ENCODE assay signal across 8 cellular contexts in genomic region chr14:30610719-30611388, GRCh38. TPM values are rescaled to one million over a fixed set of nuclear protein-coding genes. Genes with fewer than 3 reads are reported as not detected.
DNase-seq lines count a peak whose midpoint lies in the region; ATAC-seq and TF ChIP-seq lines count a peak whose summit lies in the region.

No MANE protein-coding gene starts in this region.

- peak overlapping the region in 4 of 5 experiments; percentile 20 to 69 (median 45) for H3K27ac Mint-ChIP-seq in brain

- peaks cover 36% of the 10 kb centered on the region for H3K36me3 Mint-ChIP-seq in brain

- DNase-seq in AG08395 (ENCODE audit: low spot score) (peak; percentile 14), GM20000 (ENCODE audit: low spot score) (peak; percentile 10), NCI-H2196 treated with DMSO at 0.1 percent for 48 hours (lab: John Stamatoyannopoulos, UW; ENCODE audit: unreplicated experiment) (peak; percentile 87), left lobe of liver (ENCODE audit: low spot score) (peak; percentile 65), GM19238 (ENCODE audit: insufficient read length, low spot score) (no peak)

- peaks cover 28% of the 10 kb centered on the region for H3K4me1 Mint-ChIP-seq in brain

- no peaks in the 10 kb centered on the region for H3K9me3 Mint-ChIP-seq in brain

- H3K4me3 Mint-ChIP-seq in brain, result no peak overlapping the region

- TF ChIP-seq CTCF in GM20000 (IDR thresholded peaks at IDR 0.05; ENCODE audit: extremely low read depth, missing control alignments), result peak; percentile 10
- no peak for TF ChIP-seq CTCF in brain (conservative IDR thresholded peaks at IDR 0.05)

- no peaks in the 10 kb centered on the region for H3K27me3 Mint-ChIP-seq in brain

- peak; percentile 90 for ATAC-seq in left lobe of liver
- ATAC-seq in GM19467 (IDR thresholded peaks at IDR 0.05; ENCODE audit: unreplicated experiment), result no peak
- no peak for ATAC-seq in HG03135 (IDR thresholded peaks at IDR 0.05; ENCODE audit: unreplicated experiment)

RNA-seq across cellular contexts. Expression of gene SCFD1, which starts 11.3 kb away (rescaled TPM):
- 21.7 TPM for polyA plus RNA-seq in brain (ENCODE audit: insufficient read depth, low read depth, low replicate concordance)
- 25.2 TPM for total RNA-seq in left lobe of liver

RNA-seq across cellular contexts. Expression of gene G2E3, which starts 51.9 kb away (rescaled TPM):
- polyA plus RNA-seq in brain (ENCODE audit: insufficient read depth, low read depth, low replicate concordance), result 3.4 TPM
- 4.6 TPM for total RNA-seq in left lobe of liver
